ENCODE assay signal across 11 cellular contexts in the genomic region with DNA sequence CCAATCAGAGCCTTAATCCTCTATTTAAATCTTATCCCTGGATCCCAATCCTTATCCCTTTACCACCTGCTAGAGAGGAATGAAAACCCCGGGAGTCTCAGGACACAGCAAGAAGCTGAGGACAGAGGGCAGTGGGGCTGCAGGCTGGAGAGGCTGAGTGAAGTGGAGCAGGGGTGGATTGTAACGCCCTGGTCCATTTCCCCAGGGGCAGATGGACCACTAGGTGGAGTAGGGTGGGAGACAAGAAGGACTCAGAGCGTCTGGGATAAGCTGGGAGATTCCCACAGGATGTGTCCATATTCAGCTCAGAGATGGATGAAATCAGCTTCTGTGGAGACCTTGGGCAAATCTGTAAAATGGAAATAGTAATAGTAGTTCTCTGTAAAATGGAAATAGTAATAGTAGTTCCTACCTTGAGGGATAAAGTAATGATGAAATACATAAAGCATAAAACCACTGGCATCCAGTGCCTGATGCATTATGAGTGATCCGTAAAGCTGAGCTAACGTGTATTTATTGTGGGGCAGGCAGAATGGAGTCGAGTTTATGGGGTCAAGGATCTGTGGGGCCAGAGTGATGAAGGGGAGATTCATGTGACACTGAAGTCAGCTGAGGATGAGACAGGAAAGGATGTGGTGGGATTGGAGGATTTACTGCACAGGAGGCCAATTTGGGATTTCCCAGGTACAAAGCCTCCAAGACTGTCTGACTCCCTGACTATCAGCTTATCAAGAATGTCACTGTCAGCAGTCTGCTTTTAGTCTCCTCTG. TPM values are rescaled to one million over a fixed set of nuclear protein-coding genes. Genes with fewer than 3 reads are reported as not detected.
DNase-seq lines count a peak whose midpoint lies in the region; ATAC-seq, FAIRE-seq and TF ChIP-seq lines count a peak whose summit lies in the region.
"Had no signal": no experiment of that assay in that cellular context is flagged by ENCODE, and none has a peak within 500 bp of the region (broad histone marks: within the 10 kb centered on the region; RNA-seq: fewer than 3 reads in every experiment).

No MANE protein-coding gene starts in this region.

- no peaks in the 10 kb centered on the region for H3K36me3 ChIP-seq in kidney (ENCODE audit: control insufficient read depth in 1 of 2, insufficient read depth in 2 of 2, low read length in 2 of 2)
- H3K36me3 ChIP-seq in stomach = no peaks in the 10 kb centered on the region

- no peak overlapping the region for H3K9ac ChIP-seq in kidney (ENCODE audit: low read length in 2 of 2)

- H3K36me3 Mint-ChIP-seq in HFFc6 (ENCODE audit: low read depth) = no peaks in the 10 kb centered on the region
- H3K36me3 Mint-ChIP-seq in CD4-positive, alpha-beta T cell (ENCODE audit: low read depth) = no peaks in the 10 kb centered on the region

- TF ChIP-seq CTCF in HFFc6 (IDR thresholded peaks at IDR 0.05) (peak; percentile 61), astrocyte of the cerebellum (IDR thresholded peaks at IDR 0.05; ENCODE audit: low read depth, low read length, missing control alignments) (peak; percentile 40), kidney (IDR thresholded peaks at IDR 0.05; ENCODE audit: borderline replicate concordance, extremely low read depth, insufficient read depth) (no peak), stomach (IDR thresholded peaks at IDR 0.05) (no peak)
- TF ChIP-seq CTCF in CD4-positive, alpha-beta T cell (IDR thresholded peaks at IDR 0.05) = no peak

- intact Hi-C loops in kidney (cut with DNase I) = no loop called here
- intact Hi-C loops in stomach (cut with DNase I; ENCODE audit: low total_unique reads) = no loop called here
- intact Hi-C loops in CD4-positive, alpha-beta T cell (cut with DNase I, micrococcal nuclease) = no loop called here

- in situ Hi-C loops in astrocyte of the cerebellum (cut with HindIII; ENCODE audit: low sequenced_read_pairs) = no loop called here

- POLR2A ChIA-PET in CD4-positive, alpha-beta T cell (lab: Charles Lee) = no interaction called here

- H3K4me3 ChIP-seq in astrocyte of the cerebellum (ENCODE audit: low read depth, low read length) (no peak overlapping the region), kidney (ENCODE audit: low read length in 2 of 2) (no peak overlapping the region), stomach (no peak overlapping the region)

- peaks cover 75% of the 10 kb centered on the region for H3K4me1 Mint-ChIP-seq in HFFc6 (ENCODE audit: low read depth)
- H3K4me1 Mint-ChIP-seq in CD4-positive, alpha-beta T cell (ENCODE audit: low read depth) = peaks cover 9% of the 10 kb centered on the region

- DNase-seq in HFFc6 (no peak), astrocyte of the cerebellum (ENCODE audit: low read depth) (no peak), kidney (no peak), stomach (no peak), NCI-H446 (lab: John Stamatoyannopoulos, UW) (no peak), NCI-H2171 treated with DMSO at 0.1 percent for 48 hours (lab: John Stamatoyannopoulos, UW) (no peak)
- DNase-seq in activated CD4-positive, CD25-positive, alpha-beta regulatory T cell treated with anti-CD3 and anti-CD28 coated beads, Interleukin-2, amount 50 U/mL, for 72 hours = no peak
- DNase-seq in CD4-positive, alpha-beta T cell = no peak
- DNase-seq: activated CD4-positive, alpha-beta T cell treated with anti-CD3 and anti-CD28 coated beads, Interleukin-2, amount 50 U/mL, for 1 hour; NCI-H146 had no signal

- 46 to 62% (median 53%) methylated on average over 6 of the region's 6 CpGs for WGBS in stomach, 5 donors

- no peak for ATAC-seq in CD4-positive, alpha-beta T cell (ENCODE audit: poor library complexity)

- CTCF ChIA-PET in CD4-positive, alpha-beta T cell (lab: Charles Lee) = interaction anchor here (1.1 kb wide), 1 partner anchor 8 kb away, joined by 3 read pairs; no protein-coding TSS in a partner anchor

- no peaks in the 10 kb centered on the region for H3K9me3 Mint-ChIP-seq in HFFc6
- no peaks in the 10 kb centered on the region for H3K9me3 Mint-ChIP-seq in CD4-positive, alpha-beta T cell

- TF ChIP-seq EP300 in stomach (IDR thresholded peaks at IDR 0.05) = no peak

- H3K4me3 Mint-ChIP-seq in HFFc6 = peak overlapping the region; percentile 15
- no peak overlapping the region for H3K4me3 Mint-ChIP-seq in CD4-positive, alpha-beta T cell

- H3K27me3 ChIP-seq in stomach = peaks cover 0 to 4% (median 0%) of the 10 kb centered on the region in 3 donors
- peaks cover 7% of the 10 kb centered on the region for H3K27me3 ChIP-seq in CD4-positive, alpha-beta T cell (ENCODE audit: control insufficient read depth, insufficient read depth, low read length)

- H3K4me1 ChIP-seq in kidney (ENCODE audit: control insufficient read depth in 1 of 2, insufficient read depth in 1 of 2, low read depth in 1 of 2, low read length in 2 of 2) (peaks cover 0 to 8% of the 10 kb centered on the region in 2 donors), stomach (peaks cover 0 to 9% (median 2%) of the 10 kb centered on the region in 4 donors)

- FAIRE-seq in kidney (lab: Jason Lieb, UNC) = no peak

- H3K27ac ChIP-seq in kidney (ENCODE audit: low read depth in 2 of 2, low read length in 2 of 2) (peak overlapping the region; percentile 38 to 63), stomach (peak overlapping the region in 4 of 5 donors; percentile 46 to 77 (median 66))
- H3K27ac ChIP-seq in CD4-positive, alpha-beta T cell (ENCODE audit: low read depth, low read length) = no peak overlapping the region

- H3K27ac Mint-ChIP-seq in HFFc6 = peak overlapping the region; percentile 98
- H3K27ac Mint-ChIP-seq in CD4-positive, alpha-beta T cell = no peak overlapping the region

- H3K27me3 Mint-ChIP-seq in HFFc6 (ENCODE audit: insufficient read depth) = peaks cover 2% of the 10 kb centered on the region
- H3K27me3 Mint-ChIP-seq in CD4-positive, alpha-beta T cell = peaks cover 30% of the 10 kb centered on the region

- H3K9me3 ChIP-seq in kidney (ENCODE audit: control insufficient read depth in 1 of 2, low read length in 2 of 2) (no peaks in the 10 kb centered on the region), stomach (no peaks in the 10 kb centered on the region)
- H3K9me3 ChIP-seq in CD4-positive, alpha-beta T cell (ENCODE audit: control insufficient read depth, low read length) = no peaks in the 10 kb centered on the region

- no peak for TF ChIP-seq POLR2A in stomach (IDR thresholded peaks at IDR 0.05)

RNA-seq across cellular contexts. Expression of a gene that starts 1.9 kb away (rescaled TPM):
- under 1 TPM; 0.46 to 0.63 (median 0.56) TPM for total RNA-seq in HFFc6 (2021; fragmentation: NEBNext Ultra II Directional; extraction: Animal tissue kit (Norgen Biotek cat#: 25700))
- total RNA-seq in kidney = 29.5 TPM
- 12.8 TPM for polyA plus RNA-seq in kidney (ENCODE audit: insufficient read depth, low read depth, low replicate concordance)
- total RNA-seq in stomach = 10 to 100 TPM in 3 of 5 donors, 1 to 10 TPM in 2; 1.8 to 49.6 (median 12.1) TPM
- polyA plus RNA-seq in stomach = 1 to 10 TPM; 2.0 to 2.7 (median 2.6) TPM
- not detected for total RNA-seq in CD4-positive, alpha-beta T cell
- polyA plus RNA-seq: neural cell had no signal

RNA-seq across cellular contexts. Expression of a gene that starts 19.5 kb away (rescaled TPM):
- total RNA-seq in HFFc6 (2021; fragmentation: NEBNext Ultra II Directional; extraction: Animal tissue kit (Norgen Biotek cat#: 25700)) = not detected
- not detected for total RNA-seq in kidney
- not detected for polyA plus RNA-seq in kidney (ENCODE audit: insufficient read depth, low read depth, low replicate concordance)
- total RNA-seq in stomach = not detected
- not detected for polyA plus RNA-seq in stomach
- total RNA-seq in CD4-positive, alpha-beta T cell = not detected
- polyA plus RNA-seq: neural cell had no signal

RNA-seq across cellular contexts. Expression of a gene that starts 34.3 kb away (rescaled TPM):
- 1 to 10 TPM; 1.9 to 3.3 (median 2.6) TPM for total RNA-seq in HFFc6 (2021; fragmentation: NEBNext Ultra II Directional; extraction: Animal tissue kit (Norgen Biotek cat#: 25700))
- total RNA-seq in kidney (12.3 TPM), stomach (10 to 100 TPM in 2 of 5 donors, 1 to 10 TPM in 2, not detected in 1; 1.7 to 39.1 (median 14.8) TPM)
- polyA plus RNA-seq in kidney (ENCODE audit: insufficient read depth, low read depth, low replicate concordance) (8.7 TPM), stomach (10 to 100 TPM in 1 of 3 donors, 1 to 10 TPM in 2; 2.4 to 14.2 (median 4.8) TPM)
- 10 to 100 TPM; 26.2 to 27.2 TPM for total RNA-seq in CD4-positive, alpha-beta T cell

RNA-seq across cellular contexts. Expression of a gene that starts 36.3 kb away (rescaled TPM):
- under 1 TPM in 1 of 6 experiments, not detected in 5; 0.31 TPM for total RNA-seq in HFFc6 (2021; fragmentation: NEBNext Ultra II Directional; extraction: Animal tissue kit (Norgen Biotek cat#: 25700))
- total RNA-seq in kidney (not detected), stomach (not detected)
- polyA plus RNA-seq in kidney (ENCODE audit: insufficient read depth, low read depth, low replicate concordance) (0.30 TPM), stomach (under 1 TPM in 1 of 3 donors, not detected in 2; 0.10 TPM)
- total RNA-seq in CD4-positive, alpha-beta T cell = not detected
- polyA plus RNA-seq: neural cell had no signal

RNA-seq across cellular contexts. Expression of a gene that starts 54.4 kb away (rescaled TPM):
- total RNA-seq in HFFc6 (2021; fragmentation: NEBNext Ultra II Directional; extraction: Animal tissue kit (Norgen Biotek cat#: 25700)) = 1 to 10 TPM; 1.3 to 3.2 (median 2.5) TPM
- total RNA-seq in kidney (1.5 TPM), stomach (10 to 100 TPM in 1 of 5 donors, 1 to 10 TPM in 3, under 1 TPM in 1; 0.43 to 15.6 (median 1.8) TPM)
- polyA plus RNA-seq in kidney (ENCODE audit: insufficient read depth, low read depth, low replicate concordance) (0.22 TPM), stomach (under 1 TPM; 0.31 to 0.68 (median 0.61) TPM)
- total RNA-seq in CD4-positive, alpha-beta T cell = 1 to 10 TPM in 1 of 2 experiments, under 1 TPM in 1; 0.89 to 1.1 TPM

Comparison
In these comparisons a context has a peak if more than half of its experiments do, and no peak if none do; other contexts are left out.
1. CTCF ChIP-seq: peak in HFFc6 (single experiment) and astrocyte of the cerebellum (single experiment); none in kidney (single experiment), stomach (0 of 7) and CD4-positive, alpha-beta T cell (single experiment).